In genomic region chr22:18031670-18032454, GRCh38 we compare ENCODE assay signal across 10 cellular contexts.
DNase-seq lines count a peak whose midpoint lies in the region; ATAC-seq lines count a peak whose summit lies in the region.
"Had no signal": no experiment of that assay in that cellular context is flagged by ENCODE, and none has a peak within 500 bp of the region (broad histone marks: within the 10 kb centered on the region; RNA-seq: fewer than 3 reads in every experiment).

No MANE protein-coding gene starts in this region.

- ATAC-seq in HG03457 (IDR thresholded peaks at IDR 0.05; ENCODE audit: unreplicated experiment) (no peak), GM19395 (IDR thresholded peaks at IDR 0.05; ENCODE audit: unreplicated experiment) (no peak)
- ATAC-seq: naive thymus-derived CD4-positive, alpha-beta T cell had no signal

- no peaks in the 10 kb centered on the region for H3K27me3 ChIP-seq in rectal smooth muscle tissue (ENCODE audit: control insufficient read depth, insufficient read depth, low read length)

- H3K9ac ChIP-seq in rectal smooth muscle tissue (ENCODE audit: low read length), result no peak overlapping the region

- no peaks in the 10 kb centered on the region for H3K36me3 ChIP-seq in rectal smooth muscle tissue (ENCODE audit: control insufficient read depth, insufficient read depth, low read length)

- DNase-seq in EH (ENCODE audit: low read depth), result peak; percentile 97
- DNase-seq in NCI-H69 (lab: John Stamatoyannopoulos, UW), result peak; percentile 94
- peak; percentile 89 for DNase-seq in epithelial cell of prostate (ENCODE audit: low read depth, low spot score)
- DNase-seq in NCI-H82 treated with DMSO at 0.1 percent for 48 hours (lab: John Stamatoyannopoulos, UW; ENCODE audit: unreplicated experiment), result no peak
- DNase-seq in activated CD8-positive, alpha-beta memory T cell treated with anti-CD3 and anti-CD28 coated beads, Interleukin-2, amount 50 U/mL, for 4 hours, result no peak
- DNase-seq: activated naive CD8-positive, alpha-beta T cell treated with anti-CD3 and anti-CD28 coated beads, Interleukin-2, amount 10 ng/mL, durations not matched to agents 7 days and 5 days; naive thymus-derived CD4-positive, alpha-beta T cell had no signal

- H3K27ac ChIP-seq in epithelial cell of prostate (peak overlapping the region; percentile 98), rectal smooth muscle tissue (ENCODE audit: low read depth, low read length) (peak overlapping the region; percentile 82)

- peaks cover 17% of the 10 kb centered on the region for H3K4me1 ChIP-seq in rectal smooth muscle tissue (ENCODE audit: control insufficient read depth, insufficient read depth, low read length)

- no peak overlapping the region for H3K4me3 ChIP-seq in rectal smooth muscle tissue (ENCODE audit: low read length)

Comparison
In these comparisons a context has a peak if more than half of its experiments do, and no peak if none do; other contexts are left out.
1. DNase-seq: peak in EH (single experiment), NCI-H69 (single experiment) and epithelial cell of prostate (single experiment); none in NCI-H82 treated with DMSO at 0.1 percent for 48 hours (single experiment) and activated CD8-positive, alpha-beta memory T cell treated with anti-CD3 and anti-CD28 coated beads, Interleukin-2, amount 50 U/mL, for 4 hours (single experiment).